20 cellular contexts compared by ENCODE assay signal in genomic region chr5:2700876-2701275, GRCh38. TPM values are rescaled to one million over a fixed set of nuclear protein-coding genes. Genes with fewer than 3 reads are reported as not detected.
A peak's percentile ranks its signal among the peaks of the same experiment; 100 is the strongest.
DNase-seq lines count a peak whose midpoint lies in the region; ATAC-seq and TF ChIP-seq lines count a peak whose summit lies in the region.
"Had no signal": no experiment of that assay in that cellular context is flagged by ENCODE, and none has a peak within 500 bp of the region (broad histone marks: within the 10 kb centered on the region; RNA-seq: fewer than 3 reads in every experiment).

No MANE protein-coding gene starts in this region.

- H3K27ac ChIP-seq in mammary epithelial cell (ENCODE audit: insufficient read depth, low read depth, low read length) (no peak overlapping the region), endodermal cell (ENCODE audit: low read depth, low read length) (no peak overlapping the region)
- H3K27ac ChIP-seq: 22Rv1, A549, C4-2B had no signal

- DNase-seq in MCF 10A (ENCODE audit: unreplicated experiment) (no peak), mammary epithelial cell (no peak), endodermal cell (peak; percentile 20), osteocyte (ENCODE audit: extremely low spot score, unreplicated experiment) (peak; percentile 79), G401 (ENCODE audit: low spot score) (no peak), GM19240 (ENCODE audit: insufficient read length, low spot score) (no peak)
- DNase-seq: AML-193; Caco-2; CD4-positive, alpha-beta T cell; DMS153; DMS79; H9 had no signal

- dilution Hi-C loops in mammary epithelial cell (cut with HindIII; ENCODE audit: low sequenced_read_pairs), result no loop called here

- ATAC-seq in GM19324 (IDR thresholded peaks at IDR 0.05; ENCODE audit: low FRiP score, unreplicated experiment) (no peak), GM19397 (IDR thresholded peaks at IDR 0.05; ENCODE audit: unreplicated experiment) (no peak)
- ATAC-seq: GM12878 had no signal

- H3K36me3 Mint-ChIP-seq in MCF 10A (ENCODE audit: insufficient read depth, unreplicated experiment) (peaks cover 5% of the 10 kb centered on the region), endodermal cell (ENCODE audit: low read depth) (no peaks in the 10 kb centered on the region), osteocyte (ENCODE audit: unreplicated experiment) (no peaks in the 10 kb centered on the region)

- H3K9ac ChIP-seq in mammary epithelial cell (ENCODE audit: insufficient read depth, low read length) (no peak overlapping the region), endodermal cell (ENCODE audit: extremely low read depth, low read length, poor library complexity, severe bottlenecking) (no peak overlapping the region)

- 52% methylated on average over 8 of the region's 8 CpGs for WGBS in mammary epithelial cell (ENCODE audit: low coverage, missing lambda C conversion rate)
- 83 to 96% methylated on average over 6 to 8 of the region's 8 CpGs for WGBS in endodermal cell (ENCODE audit: insufficient coverage in 1 of 2, insufficient read length in 1 of 2), 2 experiments

- peak overlapping the region; percentile 21 for H3K27ac Mint-ChIP-seq in MCF 10A (ENCODE audit: low read depth, unreplicated experiment)
- no peak overlapping the region for H3K27ac Mint-ChIP-seq in endodermal cell
- no peak overlapping the region for H3K27ac Mint-ChIP-seq in osteocyte (ENCODE audit: unreplicated experiment)
- H3K27ac Mint-ChIP-seq: CD4-positive, alpha-beta T cell; H9; IgD-negative memory B cell had no signal

- peaks cover 14% of the 10 kb centered on the region for H3K4me1 Mint-ChIP-seq in MCF 10A (ENCODE audit: insufficient read depth, unreplicated experiment)
- H3K4me1 Mint-ChIP-seq in endodermal cell, result no peaks in the 10 kb centered on the region
- H3K4me1 Mint-ChIP-seq in osteocyte (ENCODE audit: unreplicated experiment), result no peaks in the 10 kb centered on the region
- H3K4me1 Mint-ChIP-seq: IgD-negative memory B cell had no signal

- H3K36me3 ChIP-seq in mammary epithelial cell (ENCODE audit: insufficient read depth, low read length) (no peaks in the 10 kb centered on the region), endodermal cell (ENCODE audit: control insufficient read depth, insufficient read depth, low read length) (no peaks in the 10 kb centered on the region)

- no peak overlapping the region for H3K4me3 ChIP-seq in mammary epithelial cell (replicated peaks in 1 of 3; ENCODE audit: insufficient read depth in 1 of 3, low read depth in 2 of 3, low read length in 3 of 3)
- no peak overlapping the region for H3K4me3 ChIP-seq in endodermal cell (ENCODE audit: low read length)
- H3K4me3 ChIP-seq: A549, GM12878 had no signal

- no peak overlapping the region for H3K4me2 ChIP-seq in mammary epithelial cell (ENCODE audit: insufficient read depth, low read depth, low read length)
- H3K4me2 ChIP-seq: A549 had no signal

- H3K4me1 ChIP-seq in mammary epithelial cell (ENCODE audit: insufficient read depth, low read length) (no peaks in the 10 kb centered on the region), endodermal cell (ENCODE audit: control insufficient read depth, insufficient read depth, low read length) (no peaks in the 10 kb centered on the region)
- H3K4me1 ChIP-seq: A549, Caco-2 had no signal

- in situ Hi-C loops in mammary epithelial cell (cut with MboI; ENCODE audit: low sequenced_read_pairs in 2 of 2), result no loop called here
- in situ Hi-C loops in G401 (cut with HindIII; ENCODE audit: low sequenced_read_pairs), result no loop called here

- POLR2A ChIA-PET in MCF 10A (lab: Yijun Ruan, JAX), result no interaction called here

- no peaks in the 10 kb centered on the region for H4K20me1 ChIP-seq in mammary epithelial cell (ENCODE audit: insufficient read depth, low read length)

- H2AFZ ChIP-seq in mammary epithelial cell (ENCODE audit: low read depth, low read length), result no peak overlapping the region

- no peaks in the 10 kb centered on the region for H3K27me3 ChIP-seq in mammary epithelial cell (ENCODE audit: insufficient read depth, low read length)
- H3K27me3 ChIP-seq in endodermal cell (ENCODE audit: control insufficient read depth, insufficient read depth, low read length, poor library complexity, severe bottlenecking), result no peaks in the 10 kb centered on the region

- no peaks in the 10 kb centered on the region for H3K79me2 ChIP-seq in mammary epithelial cell (ENCODE audit: insufficient read depth, low read length)

- H3K4me3 Mint-ChIP-seq in MCF 10A (ENCODE audit: unreplicated experiment) (no peak overlapping the region), endodermal cell (no peak overlapping the region), osteocyte (ENCODE audit: unreplicated experiment) (no peak overlapping the region)
- H3K4me3 Mint-ChIP-seq: CD4-positive, alpha-beta T cell; H9; IgD-negative memory B cell had no signal

- intact Hi-C loops in MCF 10A (cut with micrococcal nuclease) (no loop called here), mammary epithelial cell (cut with micrococcal nuclease) (no loop called here)

- H3K27me3 Mint-ChIP-seq in MCF 10A (ENCODE audit: insufficient read depth, unreplicated experiment) (no peaks in the 10 kb centered on the region), endodermal cell (ENCODE audit: insufficient read depth) (peaks cover 9% of the 10 kb centered on the region), osteocyte (ENCODE audit: unreplicated experiment) (no peaks in the 10 kb centered on the region)
- H3K27me3 Mint-ChIP-seq: CD4-positive, alpha-beta T cell; IgD-negative memory B cell had no signal

- TF ChIP-seq CTCF in MCF 10A (IDR thresholded peaks at IDR 0.05; ENCODE audit: unreplicated experiment), result no peak
- no peak for TF ChIP-seq CTCF in mammary epithelial cell (conservative IDR thresholded peaks at IDR 0.05 in 1 of 2, IDR thresholded peaks at IDR 0.05 in 1 of 2; ENCODE audit: extremely low read depth in 1 of 2, insufficient read depth in 1 of 2, low read depth in 1 of 2, low read length in 2 of 2)
- no peak for TF ChIP-seq CTCF in endodermal cell (conservative IDR thresholded peaks at IDR 0.05)
- no peak for TF ChIP-seq CTCF in osteocyte (IDR thresholded peaks at IDR 0.05)

- H3K9me3 Mint-ChIP-seq in MCF 10A (ENCODE audit: unreplicated experiment) (no peaks in the 10 kb centered on the region), endodermal cell (no peaks in the 10 kb centered on the region), osteocyte (ENCODE audit: unreplicated experiment) (peaks cover 20% of the 10 kb centered on the region)
- H3K9me3 Mint-ChIP-seq: CD4-positive, alpha-beta T cell; H9 had no signal

- H3K9me3 ChIP-seq in mammary epithelial cell (replicated peaks; ENCODE audit: insufficient read depth, low read length) (peaks cover 11% of the 10 kb centered on the region), endodermal cell (ENCODE audit: control insufficient read depth, low read length) (peaks cover 2% of the 10 kb centered on the region)
- H3K9me3 ChIP-seq: A549, Caco-2 had no signal

- BruUV-seq in MCF 10A (replicated peaks; lab: Mats Ljungman, UMichigan) (no TSS peak), mammary epithelial cell (replicated peaks; lab: Mats Ljungman, UMichigan) (no TSS peak)

- CTCF ChIA-PET in MCF 10A (lab: Yijun Ruan, JAX) (interaction anchor here (0.6 to 0.9 kb wide), 2 partner anchors 10 to 14 kb away, joined by 3 to 4 read pairs; no protein-coding TSS in a partner anchor), mammary epithelial cell (lab: Charles Lee; ENCODE audit: low non-redundant PET) (no interaction called here)

RNA-seq across cellular contexts. Expression of gene IRX2, which starts 50.6 kb away (rescaled TPM):
- total RNA-seq in MCF 10A (2022) (35.4 and 43.4 TPM in 2 replicates), mammary epithelial cell (10 to 100 TPM; 41.5 to 69.0 TPM), endodermal cell (1 to 10 TPM; 4.2 to 6.9 TPM), osteocyte (17.1 and 17.5 TPM in 2 replicates)
- polyA plus RNA-seq in mammary epithelial cell, result 18.4 TPM
- 4.8 TPM for polyA minus RNA-seq in mammary epithelial cell
- 67.3 TPM for polyA plus RNA-seq in endodermal cell (2013, experiment 1 of 2)
- polyA plus RNA-seq in endodermal cell (2013, experiment 2 of 2), result 57.3 TPM
- not detected in 2 replicates for total RNA-seq in G401 (2014; rRNA removed; shearing (Covaris generic))
- total RNA-seq: CD4-positive, alpha-beta T cell; GM12878; HepG2 had no signal
- polyA plus RNA-seq: GM12878, HepG2, IgD-negative memory B cell had no signal

Comparison
In these comparisons a context has a peak if more than half of its experiments do, and no peak if none do; other contexts are left out.
1. DNase-seq: peak in endodermal cell (single experiment) and osteocyte (single experiment); none in MCF 10A (single experiment), mammary epithelial cell (single experiment), G401 (single experiment) and GM19240 (single experiment).